In genomic region chr20:44733341-44734069, GRCh38 we compare ENCODE assay signal across 1 cellular context.
TF ChIP-seq lines count a peak whose summit lies in the region.

No MANE protein-coding gene starts in this region.

TF ChIP-seq in GM12878, 131 proteins besides CTCF, POLR2A, EP300 and RAD21 (continued from another document):
- TF ChIP-seq ZBTB33 (IDR thresholded peaks at IDR 0.05) (no peak), ZNF217 (IDR thresholded peaks at IDR 0.05) (no peak), CHD2 (IDR thresholded peaks at IDR 0.05; ENCODE audit: borderline replicate concordance, low read depth, low read length) (no peak), IRF3 (IDR thresholded peaks at IDR 0.05) (no peak), TCF12 (IDR thresholded peaks at IDR 0.05; ENCODE audit: low read depth, low read length) (0 out of 2 replicates have a peak, but pooled peaks have one; percentile 34), NR2C2 (IDR thresholded peaks at IDR 0.05; ENCODE audit: borderline replicate concordance, control insufficient read depth, insufficient read length, low read depth) (no peak), SMC3 (IDR thresholded peaks at IDR 0.05; ENCODE audit: borderline replicate concordance, low read length) (peak; percentile 97), YY1 (IDR thresholded peaks at IDR 0.05; ENCODE audit: low read depth, low read length) (peak; percentile 69; the same call in 1 of the 2 replicates), ZZZ3 (IDR thresholded peaks at IDR 0.05; ENCODE audit: control insufficient read depth, insufficient read length, low read depth) (no peak), GATAD2B (conservative IDR thresholded peaks at IDR 0.05; ENCODE audit: low read depth) (no peak), ZBTB11 (CRISPR knock-in tag; IDR thresholded peaks at IDR 0.05) (no peak), SRF (IDR thresholded peaks at IDR 0.05; ENCODE audit: low read depth in 2 of 2, low read length in 2 of 2) (no peak), NR2F1 (conservative IDR thresholded peaks at IDR 0.05) (no peak), SP1 (IDR thresholded peaks at IDR 0.05; ENCODE audit: low read depth, low read length) (no peak), POU2F2 (IDR thresholded peaks at IDR 0.05; ENCODE audit: borderline replicate concordance, low read depth, low read length) (no peak), FOXK2 (IDR thresholded peaks at IDR 0.05) (no peak), ZBED1 (IDR thresholded peaks at IDR 0.05; ENCODE audit: borderline replicate concordance) (no peak), ZBTB40 (IDR thresholded peaks at IDR 0.05; ENCODE audit: borderline replicate concordance) (no peak), USF2 (IDR thresholded peaks at IDR 0.05; ENCODE audit: borderline replicate concordance, low read depth, low read length) (no peak), DPF2 (IDR thresholded peaks at IDR 0.05) (no peak)
- TF ChIP-seq, protein P1, sequence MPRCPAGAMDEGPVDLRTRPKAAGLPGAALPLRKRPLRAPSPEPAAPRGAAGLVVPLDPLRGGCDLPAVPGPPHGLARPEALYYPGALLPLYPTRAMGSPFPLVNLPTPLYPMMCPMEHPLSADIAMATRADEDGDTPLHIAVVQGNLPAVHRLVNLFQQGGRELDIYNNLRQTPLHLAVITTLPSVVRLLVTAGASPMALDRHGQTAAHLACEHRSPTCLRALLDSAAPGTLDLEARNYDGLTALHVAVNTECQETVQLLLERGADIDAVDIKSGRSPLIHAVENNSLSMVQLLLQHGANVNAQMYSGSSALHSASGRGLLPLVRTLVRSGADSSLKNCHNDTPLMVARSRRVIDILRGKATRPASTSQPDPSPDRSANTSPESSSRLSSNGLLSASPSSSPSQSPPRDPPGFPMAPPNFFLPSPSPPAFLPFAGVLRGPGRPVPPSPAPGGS (IDR thresholded peaks at IDR 0.05; ENCODE audit: borderline replicate concordance, insufficient read depth, low read depth, low read length, poor library complexity, severe bottlenecking) = no peak
